In the genomic region with DNA sequence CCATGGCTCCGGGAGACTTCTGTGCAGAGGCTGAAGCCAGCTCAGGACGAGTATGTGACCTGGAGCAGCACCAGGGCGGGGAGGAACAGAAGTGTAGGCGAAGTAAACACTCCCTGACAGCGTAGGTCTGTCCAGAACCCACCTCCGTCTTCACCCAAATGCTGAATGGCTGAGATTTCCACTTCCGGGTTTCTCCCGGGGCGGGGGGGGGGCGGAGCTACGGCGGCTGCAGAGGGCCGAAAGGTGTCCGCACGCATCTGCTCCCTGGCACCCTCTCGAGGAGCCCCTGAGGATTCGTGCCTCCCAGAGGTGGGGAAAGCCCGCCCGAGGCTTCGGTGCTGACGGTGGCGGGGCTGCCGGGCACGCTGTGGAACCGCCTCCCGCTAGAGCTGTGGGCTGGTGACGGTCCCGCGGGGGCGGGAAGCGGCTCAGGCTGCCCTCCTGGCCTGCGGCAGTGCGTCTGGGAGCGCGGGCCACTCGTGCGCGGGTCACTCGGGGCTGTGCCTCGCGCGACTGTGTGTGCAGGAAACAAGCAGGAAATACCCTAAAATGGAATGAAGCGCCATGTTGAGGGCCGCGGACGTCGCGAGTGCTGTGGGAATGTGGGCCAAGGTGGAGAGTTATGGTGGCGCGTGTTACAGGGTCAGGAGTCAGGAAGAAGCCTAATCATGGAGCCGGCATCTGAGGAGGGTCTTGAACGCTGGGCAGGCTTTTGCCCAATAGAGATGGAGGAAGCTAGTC, we compare ENCODE assay signal across 11 cellular contexts.
DNase-seq lines count a peak whose midpoint lies in the region; ATAC-seq and TF ChIP-seq lines count a peak whose summit lies in the region.
"Had no signal": no experiment of that assay in that cellular context is flagged by ENCODE, and none has a peak within 500 bp of the region (broad histone marks: within the 10 kb centered on the region; RNA-seq: fewer than 3 reads in every experiment).

No MANE protein-coding gene starts in this region.

- H3K9me3 Mint-ChIP-seq in activated naive CD4-positive, alpha-beta T cell treated with anti-CD3 and anti-CD28 coated beads for 36 hours, result peaks cover 11% of the 10 kb centered on the region
- H3K9me3 Mint-ChIP-seq in activated naive CD4-positive, alpha-beta T cell treated with anti-CD3 and anti-CD28 coated beads, Interleukin-2, amount 50 U/mL, for 72 hours, result peaks cover 6 to 13% of the 10 kb centered on the region in 2 donors

- intact Hi-C loops in activated naive CD4-positive, alpha-beta T cell treated with anti-CD3 and anti-CD28 coated beads for 36 hours (cut with micrococcal nuclease), result no loop called here
- intact Hi-C loops in left ventricle myocardium superior (cut with micrococcal nuclease) (no loop called here), tibial artery (cut with DNase I; ENCODE audit: low total_unique reads) (no loop called here)

- H3K27me3 Mint-ChIP-seq in activated naive CD4-positive, alpha-beta T cell treated with anti-CD3 and anti-CD28 coated beads for 36 hours (ENCODE audit: low read depth), result no peaks in the 10 kb centered on the region
- H3K27me3 Mint-ChIP-seq: activated naive CD8-positive, alpha-beta T cell had no signal

- peak overlapping the region; percentile 47 to 56 for H3K4me3 ChIP-seq in tibial artery
- H3K4me3 ChIP-seq: mucosa of descending colon had no signal

- ATAC-seq in activated naive CD4-positive, alpha-beta T cell treated with anti-CD3 and anti-CD28 coated beads, Interleukin-2, amount 50 U/mL, for 72 hours, result no peak
- peak; percentile 35 for ATAC-seq in left ventricle myocardium superior
- no peak for ATAC-seq in GM21576 (IDR thresholded peaks at IDR 0.05; ENCODE audit: unreplicated experiment)
- no peak for ATAC-seq in HG03521 (IDR thresholded peaks at IDR 0.05; ENCODE audit: unreplicated experiment)
- ATAC-seq: mucosa of descending colon had no signal

- H3K9me3 ChIP-seq in tibial artery, result peaks cover 0 to 7% (median under 1%) of the 10 kb centered on the region in 3 donors

- H3K27me3 ChIP-seq in tibial artery, result no peaks in the 10 kb centered on the region

- no peaks in the 10 kb centered on the region for H3K36me3 Mint-ChIP-seq in activated naive CD4-positive, alpha-beta T cell treated with anti-CD3 and anti-CD28 coated beads for 36 hours (ENCODE audit: low read depth)
- H3K36me3 Mint-ChIP-seq in activated naive CD4-positive, alpha-beta T cell treated with anti-CD3 and anti-CD28 coated beads, Interleukin-2, amount 50 U/mL, for 72 hours, result peaks cover 0 to 6% of the 10 kb centered on the region in 2 donors
- H3K36me3 Mint-ChIP-seq: activated naive CD8-positive, alpha-beta T cell had no signal

- H3K4me1 ChIP-seq in tibial artery, result no peaks in the 10 kb centered on the region

- no peak for TF ChIP-seq CTCF in tibial artery (IDR thresholded peaks at IDR 0.05)

- DNase-seq in activated naive CD4-positive, alpha-beta T cell treated with anti-CD3 and anti-CD28 coated beads for 36 hours, result peak; percentile 5
- no peak for DNase-seq in activated naive CD4-positive, alpha-beta T cell treated with anti-CD3 and anti-CD28 coated beads, Interleukin-2, amount 50 U/mL, for 72 hours (ENCODE audit: low spot score in 2 of 2)
- DNase-seq in activated T-helper 9 cell treated with anti-CD3 and anti-CD28 coated beads, Interleukin-2, amount 50 U/mL, for 16 hours (ENCODE audit: low read depth), result peak; percentile 28
- DNase-seq in left ventricle myocardium superior (peak; percentile 35), tibial artery (peak; percentile 25 to 57), HK-2 (ENCODE audit: unreplicated experiment) (no peak)
- DNase-seq: NCI-H226 had no signal

- no peaks in the 10 kb centered on the region for H3K4me1 Mint-ChIP-seq in activated naive CD4-positive, alpha-beta T cell treated with anti-CD3 and anti-CD28 coated beads for 36 hours (ENCODE audit: low read depth)

- peak overlapping the region in 1 of 2 donors; percentile 54 for H3K27ac ChIP-seq in tibial artery

- H3K36me3 ChIP-seq in tibial artery, result no peaks in the 10 kb centered on the region

- H3K27ac Mint-ChIP-seq in activated naive CD4-positive, alpha-beta T cell treated with anti-CD3 and anti-CD28 coated beads for 36 hours, result no peak overlapping the region
- H3K27ac Mint-ChIP-seq in activated naive CD4-positive, alpha-beta T cell treated with anti-CD3 and anti-CD28 coated beads, Interleukin-2, amount 50 U/mL, for 72 hours, result no peak overlapping the region
- H3K27ac Mint-ChIP-seq: activated naive CD8-positive, alpha-beta T cell had no signal

- peak overlapping the region; percentile 41 for H3K4me3 Mint-ChIP-seq in activated naive CD4-positive, alpha-beta T cell treated with anti-CD3 and anti-CD28 coated beads for 36 hours
- H3K4me3 Mint-ChIP-seq: activated naive CD8-positive, alpha-beta T cell had no signal

- CTCF ChIA-PET in activated naive CD4-positive, alpha-beta T cell treated with anti-CD3 and anti-CD28 coated beads for 36 hours (lab: Charles Lee), result no interaction called here

Comparison
In these comparisons a context has a peak if more than half of its experiments do, and no peak if none do; other contexts are left out.
1. DNase-seq: peak in activated naive CD4-positive, alpha-beta T cell treated with anti-CD3 and anti-CD28 coated beads for 36 hours (single experiment), activated T-helper 9 cell treated with anti-CD3 and anti-CD28 coated beads, Interleukin-2, amount 50 U/mL, for 16 hours (single experiment), left ventricle myocardium superior (single experiment) and tibial artery (2 of 2); none in activated naive CD4-positive, alpha-beta T cell treated with anti-CD3 and anti-CD28 coated beads, Interleukin-2, amount 50 U/mL, for 72 hours (0 of 2) and HK-2 (single experiment).